Comparison of ENCODE assay signal across 1 cellular context in the genomic region with DNA sequence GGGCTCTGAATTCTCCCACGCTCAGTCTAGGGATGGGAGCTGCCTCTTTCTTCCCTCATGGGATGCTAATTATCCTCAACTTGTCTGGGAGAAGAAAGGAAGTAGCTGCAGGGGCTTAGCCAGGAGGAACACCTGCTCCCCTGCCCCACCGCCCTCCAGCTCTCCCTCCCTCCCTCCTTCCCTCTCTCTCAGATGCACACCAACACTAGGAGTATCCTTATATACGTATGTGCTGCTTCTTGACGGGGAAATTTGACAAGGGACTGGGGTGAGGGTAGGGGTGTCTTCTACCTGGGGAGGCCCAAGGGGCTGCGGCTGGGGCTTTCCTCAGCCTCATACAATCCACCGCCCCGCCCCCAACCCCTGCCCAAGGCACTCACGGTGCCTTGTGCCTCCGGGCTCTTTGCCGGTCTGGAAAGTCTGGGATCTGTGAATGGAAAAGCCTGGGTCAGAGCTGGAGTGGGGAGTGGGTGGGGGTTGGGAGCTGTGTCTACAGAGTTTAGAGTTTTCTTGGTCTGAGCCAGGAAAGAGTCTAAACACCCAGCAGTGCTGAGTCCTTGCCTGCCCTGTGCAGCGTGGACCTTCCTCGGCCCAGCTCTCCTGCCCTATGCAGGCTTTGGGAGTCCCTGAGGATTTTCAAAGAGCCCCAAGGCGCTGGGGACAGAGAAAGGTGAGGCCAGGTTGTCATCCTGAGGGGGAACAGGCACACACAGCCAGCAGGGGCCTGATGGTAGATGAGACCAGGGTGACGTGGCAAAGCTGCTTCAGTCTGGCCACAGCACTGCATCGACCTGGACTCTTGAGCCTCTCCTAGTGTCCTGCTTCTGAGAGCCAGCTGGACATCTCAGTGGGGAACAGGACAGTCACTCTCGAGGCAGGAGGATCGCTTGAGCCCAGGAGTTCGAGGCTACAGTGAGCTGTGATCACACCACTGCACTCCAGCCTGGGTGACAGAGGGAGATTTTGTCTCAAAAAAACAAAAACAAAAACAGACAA.
TF ChIP-seq lines count a peak whose summit lies in the region.

No MANE protein-coding gene starts in this region.

TF ChIP-seq in H1, 55 proteins besides CTCF, POLR2A, EP300 and RAD21:
- TF ChIP-seq TCF12 (IDR thresholded peaks at IDR 0.05; ENCODE audit: low read depth, low read length) (peak; percentile 74; the same call in 1 of the 2 replicates), GABPA (IDR thresholded peaks at IDR 0.05; ENCODE audit: borderline replicate concordance, insufficient read depth, low read length) (no peak)
